Comparison of ENCODE assay signal across 8 cellular contexts in the genomic region with DNA sequence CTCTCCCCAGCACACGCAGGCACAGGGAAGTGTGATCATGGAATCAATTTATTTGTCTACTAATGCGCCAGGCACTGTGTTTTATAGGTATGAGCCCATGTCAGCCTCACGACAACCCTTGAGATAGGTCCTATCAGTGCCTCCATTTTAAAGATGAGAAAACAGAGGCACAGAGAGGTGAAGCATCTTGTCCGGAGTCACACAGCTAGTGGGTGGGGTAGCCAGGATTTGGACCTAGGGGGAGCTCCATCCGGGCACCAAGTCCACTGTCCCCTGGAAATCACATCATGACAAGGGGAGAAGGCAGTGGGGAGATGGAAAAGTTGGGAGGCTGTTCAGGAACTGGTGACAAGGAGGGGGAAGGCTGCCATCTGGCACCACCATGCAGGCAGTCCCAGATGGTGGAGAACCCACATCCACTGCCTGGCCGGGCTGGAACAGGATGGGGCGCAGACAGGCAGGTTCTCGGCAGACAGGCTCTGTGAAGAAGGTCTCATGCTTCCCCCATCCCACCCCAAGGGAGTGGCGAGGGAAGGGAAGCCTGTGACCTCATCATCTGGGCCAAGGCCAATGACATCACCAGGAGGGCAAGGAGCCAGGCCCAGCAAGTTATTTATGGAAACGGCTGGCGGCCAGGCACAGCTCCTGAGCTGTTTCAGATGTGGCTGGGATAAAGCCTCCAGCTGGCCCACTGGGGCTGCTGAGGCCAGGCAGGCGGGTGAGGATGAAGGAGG.
A peak's percentile ranks its signal among the peaks of the same experiment; 100 is the strongest.
DNase-seq lines count a peak whose midpoint lies in the region; ATAC-seq and TF ChIP-seq lines count a peak whose summit lies in the region.

No MANE protein-coding gene starts in this region.

- peaks cover 3% of the 10 kb centered on the region for H3K27me3 Mint-ChIP-seq in WTC11 (ENCODE audit: low read depth)

- no peaks in the 10 kb centered on the region for H3K27me3 ChIP-seq in brain microvascular endothelial cell (replicated peaks)

- DNase-seq in A172 (ENCODE audit: low spot score) (peak; percentile 93), NCI-H1436 (lab: John Stamatoyannopoulos, UW) (peak; percentile 85), brain microvascular endothelial cell (peak; percentile 69), kidney tubule cell (ENCODE audit: low spot score) (peak; percentile 86), ureter (ENCODE audit: low spot score) (peak; percentile 88), ecto neural progenitor cell (ENCODE audit: low spot score) (no peak), WTC11 (ENCODE audit: low spot score) (no peak)

- no peak overlapping the region for H3K27ac Mint-ChIP-seq in WTC11

- H3K36me3 Mint-ChIP-seq in WTC11 = no peaks in the 10 kb centered on the region

- CTCF ChIA-PET in WTC11 (lab: Charles Lee) = no interaction called here

- H3K4me1 Mint-ChIP-seq in WTC11 = no peaks in the 10 kb centered on the region

- no peak overlapping the region for H3K4me3 Mint-ChIP-seq in WTC11

- in situ Hi-C loops in brain microvascular endothelial cell (cut with HindIII; ENCODE audit: low pct_ligation_motif_present, low sequenced_read_pairs) = no loop called here

- POLR2A ChIA-PET in WTC11 (lab: Charles Lee) = no interaction called here

- TF ChIP-seq CTCF in brain microvascular endothelial cell (IDR thresholded peaks at IDR 0.05; ENCODE audit: low read depth, low read length, missing control alignments) (no peak), WTC11 (IDR thresholded peaks at IDR 0.05) (no peak)

- no peak overlapping the region for H3K27ac ChIP-seq in brain microvascular endothelial cell

- peaks cover 2% of the 10 kb centered on the region; the same call in 1 of the 2 replicates for H3K9me3 Mint-ChIP-seq in WTC11

- ATAC-seq in HG02840 (IDR thresholded peaks at IDR 0.05; ENCODE audit: low FRiP score, unreplicated experiment) = no peak
- no peak for ATAC-seq in WTC11

- no peaks in the 10 kb centered on the region for H3K36me3 ChIP-seq in brain microvascular endothelial cell (replicated peaks)

- H3K4me3 ChIP-seq in brain microvascular endothelial cell (ENCODE audit: low read depth, low read length) = no peak overlapping the region

TF ChIP-seq in WTC11, 78 proteins besides CTCF, POLR2A, EP300 and RAD21:
- no peak for TF ChIP-seq ERG (CRISPR knock-in tag; IDR thresholded peaks at IDR 0.05)
- no peak for TF ChIP-seq RELA (CRISPR knock-in tag; IDR thresholded peaks at IDR 0.05; ENCODE audit: borderline replicate concordance)

Comparison
In these comparisons a context has a peak if more than half of its experiments do, and no peak if none do; other contexts are left out.
1. DNase-seq: peak in A172 (single experiment), NCI-H1436 (single experiment), brain microvascular endothelial cell (single experiment), kidney tubule cell (single experiment) and ureter (single experiment); none in ecto neural progenitor cell (single experiment) and WTC11 (single experiment).